19 cellular contexts compared by ENCODE assay signal in genomic region chr10:15624405-15625191, GRCh38.
A peak's percentile ranks its signal among the peaks of the same experiment; 100 is the strongest.
DNase-seq lines count a peak whose midpoint lies in the region; ATAC-seq and TF ChIP-seq lines count a peak whose summit lies in the region.
"Had no signal": no experiment of that assay in that cellular context is flagged by ENCODE, and none has a peak within 500 bp of the region (broad histone marks: within the 10 kb centered on the region; RNA-seq: fewer than 3 reads in every experiment).

No MANE protein-coding gene starts in this region.

- H3K4me1 ChIP-seq in left ventricle myocardium inferior (peaks cover 20% of the 10 kb centered on the region), breast epithelium (no peaks in the 10 kb centered on the region)

- no peaks in the 10 kb centered on the region for H3K27me3 ChIP-seq in left ventricle myocardium inferior (ENCODE audit: low read depth)
- no peaks in the 10 kb centered on the region for H3K27me3 ChIP-seq in breast epithelium
- H3K27me3 ChIP-seq: cardiac muscle cell had no signal

- no peak overlapping the region for H3K4me3 Mint-ChIP-seq in activated CD4-positive, alpha-beta memory T cell treated with anti-CD3 and anti-CD28 coated beads, Interleukin-2, amount 10 ng/mL, durations not matched to agents 7 days and 5 days
- no peak overlapping the region for H3K4me3 Mint-ChIP-seq in stimulated activated memory B cell treated with anti-CD40 and anti-IgM and Interleukin-4, amounts not matched to agents 10 μg/mL and 1 μg/mL and 100 μg/mL, for 72 hours
- H3K4me3 Mint-ChIP-seq: CD4-positive, alpha-beta T cell; effector memory CD8-positive, alpha-beta T cell; IgD-negative memory B cell; immature natural killer cell had no signal

- TF ChIP-seq CTCF in left ventricle myocardium inferior (IDR thresholded peaks at IDR 0.05; ENCODE audit: borderline replicate concordance) (no peak), breast epithelium (IDR thresholded peaks at IDR 0.05) (no peak)

- no peaks in the 10 kb centered on the region for H3K9me3 Mint-ChIP-seq in activated CD4-positive, alpha-beta memory T cell treated with anti-CD3 and anti-CD28 coated beads, Interleukin-2, amount 10 ng/mL, durations not matched to agents 7 days and 5 days
- no peaks in the 10 kb centered on the region for H3K9me3 Mint-ChIP-seq in stimulated activated memory B cell treated with anti-CD40 and anti-IgM and Interleukin-4, amounts not matched to agents 10 μg/mL and 1 μg/mL and 100 μg/mL, for 72 hours
- H3K9me3 Mint-ChIP-seq: CD4-positive, alpha-beta T cell; effector memory CD8-positive, alpha-beta T cell had no signal

- no peak overlapping the region for H3K27ac Mint-ChIP-seq in activated CD4-positive, alpha-beta memory T cell treated with anti-CD3 and anti-CD28 coated beads, Interleukin-2, amount 10 ng/mL, durations not matched to agents 7 days and 5 days
- no peak overlapping the region for H3K27ac Mint-ChIP-seq in stimulated activated memory B cell treated with anti-CD40 and anti-IgM and Interleukin-4, amounts not matched to agents 10 μg/mL and 1 μg/mL and 100 μg/mL, for 72 hours
- H3K27ac Mint-ChIP-seq: CD4-positive, alpha-beta T cell; effector memory CD8-positive, alpha-beta T cell; IgD-negative memory B cell; immature natural killer cell had no signal

- no peak overlapping the region for H3K27ac ChIP-seq in left ventricle myocardium inferior (replicated peaks)
- peak overlapping the region in 1 of 2 donors; percentile 48 for H3K27ac ChIP-seq in breast epithelium
- H3K27ac ChIP-seq: 22Rv1, cardiac muscle cell had no signal

- intact Hi-C loops in Right ventricle myocardium inferior (cut with DNase I) = no loop called here
- intact Hi-C loops in left ventricle myocardium inferior (cut with micrococcal nuclease) = no loop called here
- intact Hi-C loops in breast epithelium (cut with DNase I; ENCODE audit: low total_unique reads) = no loop called here

- H3K36me3 ChIP-seq in left ventricle myocardium inferior = no peaks in the 10 kb centered on the region
- H3K36me3 ChIP-seq in breast epithelium = no peaks in the 10 kb centered on the region
- H3K36me3 ChIP-seq: cardiac muscle cell had no signal

- H3K4me1 Mint-ChIP-seq in activated CD4-positive, alpha-beta memory T cell treated with anti-CD3 and anti-CD28 coated beads, Interleukin-2, amount 10 ng/mL, durations not matched to agents 7 days and 5 days = no peaks in the 10 kb centered on the region
- H3K4me1 Mint-ChIP-seq in stimulated activated memory B cell treated with anti-CD40 and anti-IgM and Interleukin-4, amounts not matched to agents 10 μg/mL and 1 μg/mL and 100 μg/mL, for 72 hours = no peaks in the 10 kb centered on the region
- H3K4me1 Mint-ChIP-seq: IgD-negative memory B cell, immature natural killer cell had no signal

- H3K4me3 ChIP-seq in left ventricle myocardium inferior (no peak overlapping the region), breast epithelium (no peak overlapping the region)
- H3K4me3 ChIP-seq: cardiac muscle cell had no signal

- peaks cover 4% of the 10 kb centered on the region for H3K27me3 Mint-ChIP-seq in activated CD4-positive, alpha-beta memory T cell treated with anti-CD3 and anti-CD28 coated beads, Interleukin-2, amount 10 ng/mL, durations not matched to agents 7 days and 5 days
- H3K27me3 Mint-ChIP-seq in stimulated activated memory B cell treated with anti-CD40 and anti-IgM and Interleukin-4, amounts not matched to agents 10 μg/mL and 1 μg/mL and 100 μg/mL, for 72 hours = no peaks in the 10 kb centered on the region

- TF ChIP-seq POLR2A in breast epithelium (IDR thresholded peaks at IDR 0.05) = no peak

- H3K9me3 ChIP-seq in left ventricle myocardium inferior (replicated peaks) = no peaks in the 10 kb centered on the region
- no peaks in the 10 kb centered on the region for H3K9me3 ChIP-seq in breast epithelium

- no peaks in the 10 kb centered on the region for H3K36me3 Mint-ChIP-seq in activated CD4-positive, alpha-beta memory T cell treated with anti-CD3 and anti-CD28 coated beads, Interleukin-2, amount 10 ng/mL, durations not matched to agents 7 days and 5 days (ENCODE audit: low read depth)
- no peaks in the 10 kb centered on the region for H3K36me3 Mint-ChIP-seq in stimulated activated memory B cell treated with anti-CD40 and anti-IgM and Interleukin-4, amounts not matched to agents 10 μg/mL and 1 μg/mL and 100 μg/mL, for 72 hours
- H3K36me3 Mint-ChIP-seq: IgD-negative memory B cell, immature natural killer cell had no signal

- POLR2A ChIA-PET in activated CD4-positive, alpha-beta memory T cell treated with anti-CD3 and anti-CD28 coated beads, Interleukin-2, amount 10 ng/mL, durations not matched to agents 7 days and 5 days (lab: Charles Lee) = no interaction called here

- ATAC-seq in Right ventricle myocardium inferior = peak; percentile 31
- ATAC-seq in stimulated activated memory B cell treated with anti-CD40 and anti-IgM and Interleukin-4, amounts not matched to agents 10 μg/mL and 1 μg/mL and 100 μg/mL, for 72 hours = no peak
- ATAC-seq: effector memory CD8-positive, alpha-beta T cell had no signal

- DNase-seq in Right ventricle myocardium inferior (ENCODE audit: missing footprints) (no peak), left ventricle myocardium inferior (no peak), fibroblast of gingiva (ENCODE audit: low read depth) (peak; percentile 78), medulla oblongata (ENCODE audit: extremely low spot score) (peak; percentile 37), SKM-1 (lab: John Stamatoyannopoulos, UW; ENCODE audit: unreplicated experiment) (no peak), breast epithelium (ENCODE audit: low spot score in 2 of 2) (no peak)
- no peak for DNase-seq in activated CD4-positive, alpha-beta memory T cell treated with anti-CD3 and anti-CD28 coated beads, Interleukin-2, amount 10 ng/mL, durations not matched to agents 7 days and 5 days
- DNase-seq: activated naive CD4-positive, alpha-beta T cell; CD4-positive, alpha-beta T cell; DMS79; effector memory CD8-positive, alpha-beta T cell; immature natural killer cell; NCI-H2081 treated with DMSO at 0.1 percent for 48 hours; NCI-H524 treated with DMSO at 0.1 percent for 48 hours; substantia nigra had no signal

- CTCF ChIA-PET in activated CD4-positive, alpha-beta memory T cell treated with anti-CD3 and anti-CD28 coated beads, Interleukin-2, amount 10 ng/mL, durations not matched to agents 7 days and 5 days (lab: Charles Lee) = no interaction called here

Comparison
In these comparisons a context has a peak if more than half of its experiments do, and no peak if none do; other contexts are left out.
1. DNase-seq: peak in fibroblast of gingiva (single experiment) and medulla oblongata (single experiment); none in Right ventricle myocardium inferior (single experiment), left ventricle myocardium inferior (single experiment), SKM-1 (single experiment), activated CD4-positive, alpha-beta memory T cell treated with anti-CD3 and anti-CD28 coated beads, Interleukin-2, amount 10 ng/mL, durations not matched to agents 7 days and 5 days (single experiment) and breast epithelium (0 of 2).